8 cellular contexts compared by ENCODE assay signal in the genomic region with DNA sequence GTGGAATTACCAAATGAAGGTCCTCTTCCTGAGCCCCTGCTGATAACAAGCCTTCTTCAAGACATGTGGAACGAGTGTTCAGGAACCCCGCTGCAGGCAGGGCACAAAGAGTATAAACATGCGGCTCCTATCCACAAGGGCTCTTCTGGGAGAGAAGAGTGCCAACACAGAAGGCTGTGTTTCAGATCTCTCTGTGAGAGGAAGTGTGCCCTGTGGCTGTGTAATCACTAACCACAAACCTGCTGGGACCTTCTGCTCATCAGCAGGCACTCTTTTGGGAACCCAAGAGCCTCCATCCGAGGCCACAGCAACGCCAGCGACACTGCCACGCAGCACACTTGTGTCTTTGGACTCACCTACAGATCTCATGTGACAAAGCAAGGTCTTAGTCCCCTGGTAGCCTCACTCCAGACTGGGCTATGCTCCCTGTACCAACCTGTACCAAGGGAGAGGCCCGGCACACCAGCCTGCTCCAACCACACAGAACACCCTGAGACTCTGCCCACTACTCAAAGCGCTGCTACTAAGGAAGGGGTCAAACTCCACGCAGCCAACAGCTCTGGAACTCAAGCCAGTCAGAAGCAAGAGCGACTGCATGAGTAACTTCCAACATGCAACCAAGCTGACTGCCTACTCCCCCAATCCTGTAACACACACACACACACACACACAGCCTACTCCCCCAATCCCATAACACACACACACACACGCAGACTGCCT. TPM values are rescaled to one million over a fixed set of nuclear protein-coding genes. Genes with fewer than 3 reads are reported as not detected.
DNase-seq lines count a peak whose midpoint lies in the region; ATAC-seq and TF ChIP-seq lines count a peak whose summit lies in the region.

No MANE protein-coding gene starts in this region.

- TF ChIP-seq CTCF in left ventricle myocardium inferior (IDR thresholded peaks at IDR 0.05; ENCODE audit: borderline replicate concordance) = no peak

- H3K36me3 ChIP-seq in left ventricle myocardium inferior = peaks cover 24% of the 10 kb centered on the region
- peaks cover 0 to 49% (median 32%) of the 10 kb centered on the region in 5 donors for H3K36me3 ChIP-seq in subcutaneous abdominal adipose tissue (ENCODE audit: control insufficient read depth in 5 of 5, insufficient read depth in 5 of 5, low read length in 5 of 5)

- H3K4me1 ChIP-seq in left ventricle myocardium inferior (peaks cover 85% of the 10 kb centered on the region), subcutaneous abdominal adipose tissue (ENCODE audit: control insufficient read depth in 5 of 5, insufficient read depth in 5 of 5, low read length in 5 of 5) (peaks cover 13 to 48% (median 47%) of the 10 kb centered on the region in 5 donors)

- no peaks in the 10 kb centered on the region for H3K27me3 ChIP-seq in left ventricle myocardium inferior (ENCODE audit: low read depth)
- no peaks in the 10 kb centered on the region for H3K27me3 ChIP-seq in subcutaneous abdominal adipose tissue (ENCODE audit: control insufficient read depth in 5 of 5, insufficient read depth in 4 of 5, low read length in 5 of 5)

- intact Hi-C loops in left ventricle myocardium inferior (cut with micrococcal nuclease) = no loop called here

- H3K4me1 Mint-ChIP-seq in activated T-cell treated with anti-CD3 and anti-CD28 coated beads, Interleukin-2, amount 50 U/mL, for 24 hours (ENCODE audit: low read depth) = peaks cover 80% of the 10 kb centered on the region
- peaks cover 72 to 87% (median 86%) of the 10 kb centered on the region in 3 donors for H3K4me1 Mint-ChIP-seq in T-cell

- H3K4me3 ChIP-seq in left ventricle myocardium inferior (no peak overlapping the region), subcutaneous abdominal adipose tissue (ENCODE audit: low read depth in 1 of 5, low read length in 5 of 5) (peak overlapping the region in 2 of 5 donors; percentile 22 to 37)

- no peaks in the 10 kb centered on the region for H3K9me3 Mint-ChIP-seq in activated T-cell treated with anti-CD3 and anti-CD28 coated beads, Interleukin-2, amount 50 U/mL, for 24 hours
- no peaks in the 10 kb centered on the region for H3K9me3 Mint-ChIP-seq in T-cell

- H3K27me3 Mint-ChIP-seq in activated T-cell treated with anti-CD3 and anti-CD28 coated beads, Interleukin-2, amount 50 U/mL, for 24 hours = no peaks in the 10 kb centered on the region
- no peaks in the 10 kb centered on the region for H3K27me3 Mint-ChIP-seq in T-cell

- H3K9ac ChIP-seq in subcutaneous abdominal adipose tissue (ENCODE audit: low read length in 5 of 5) = peak overlapping the region in 2 of 5 donors; percentile 38 to 62

- peak overlapping the region; percentile 59 for H3K4me3 Mint-ChIP-seq in activated T-cell treated with anti-CD3 and anti-CD28 coated beads, Interleukin-2, amount 50 U/mL, for 24 hours
- peak overlapping the region; percentile 48 to 87 (median 65) for H3K4me3 Mint-ChIP-seq in T-cell

- POLR2A ChIA-PET in T-cell (lab: Charles Lee) = interaction anchor here in 1 of 2 donors (0.5 kb wide), 1 partner anchor 263 kb away, joined by 3 read pairs; no protein-coding TSS in a partner anchor

- ATAC-seq in T-cell (replicated peaks in 1 of 4) (peak in 3 of 4 experiments; percentile 45 to 59 (median 48)), HG02938 (IDR thresholded peaks at IDR 0.05; ENCODE audit: unreplicated experiment) (no peak)

- peak overlapping the region; percentile 93 for H3K27ac Mint-ChIP-seq in activated T-cell treated with anti-CD3 and anti-CD28 coated beads, Interleukin-2, amount 50 U/mL, for 24 hours
- peak overlapping the region; percentile 85 to 86 for H3K27ac Mint-ChIP-seq in T-cell

- peak overlapping the region; percentile 54 for H3K27ac ChIP-seq in left ventricle myocardium inferior (replicated peaks)
- H3K27ac ChIP-seq in subcutaneous abdominal adipose tissue (ENCODE audit: low read depth, low read length) = peak overlapping the region; percentile 23

- H3K36me3 Mint-ChIP-seq in activated T-cell treated with anti-CD3 and anti-CD28 coated beads, Interleukin-2, amount 50 U/mL, for 24 hours (ENCODE audit: low read depth) = peaks cover 57% of the 10 kb centered on the region
- H3K36me3 Mint-ChIP-seq in T-cell = peaks cover 30% of the 10 kb centered on the region

- DNase-seq in activated T-cell treated with anti-CD3 and anti-CD28 coated beads, Interleukin-2, amount 50 U/mL, for 24 hours = no peak
- DNase-seq in activated T-cell treated with anti-CD3 and anti-CD28 coated beads, Interleukin-2, amount 50 U/mL, for 1 hour = no peak
- DNase-seq in T-cell (peak in 4 of 34 experiments; percentile 10 to 43 (median 30)), left ventricle myocardium inferior (no peak), amniotic stem cell (lab: John Stamatoyannopoulos, UW) (no peak), NCI-H82 (lab: John Stamatoyannopoulos, UW) (no peak)

- CTCF ChIA-PET in T-cell (lab: Charles Lee) = no interaction called here

- H3K9me3 ChIP-seq in left ventricle myocardium inferior (replicated peaks) (no peaks in the 10 kb centered on the region), subcutaneous abdominal adipose tissue (ENCODE audit: control insufficient read depth in 5 of 5, low read length in 5 of 5) (no peaks in the 10 kb centered on the region)

RNA-seq across cellular contexts. Expression of gene PTTG1IP, which starts 7.8 kb away (rescaled TPM):
- 10 to 100 TPM; 73.4 to 91.1 (median 90.2) TPM for total RNA-seq in T-cell
- 171 TPM for total RNA-seq in left ventricle myocardium inferior

RNA-seq across cellular contexts. Expression of gene SUMO3, which starts 47.9 kb away (rescaled TPM):
- 10 to 100 TPM; 49.1 to 77.1 (median 53.7) TPM for total RNA-seq in T-cell
- 75.5 TPM for total RNA-seq in left ventricle myocardium inferior

RNA-seq across cellular contexts. Expression of gene ITGB2, which starts 55.0 kb away (rescaled TPM):
- total RNA-seq in T-cell (100 to 1,000 TPM; 249 to 498 (median 304) TPM), left ventricle myocardium inferior (18.6 TPM)

Comparison
In these comparisons a context has a peak if more than half of its experiments do, and no peak if none do; other contexts are left out.
1. RNA of gene ITGB2, which starts 55.0 kb away (total RNA-seq): 249 to 498 TPM in T-cell; 18.6 TPM in left ventricle myocardium inferior (single experiment); every median in the first group is over 10 times any median in the second.